In genomic region chr15:83288381-83288801, GRCh38 we compare ENCODE assay signal across 14 cellular contexts. TPM values are rescaled to one million over a fixed set of nuclear protein-coding genes. Genes with fewer than 3 reads are reported as not detected.
A peak's percentile ranks its signal among the peaks of the same experiment; 100 is the strongest.
DNase-seq lines count a peak whose midpoint lies in the region; ATAC-seq and TF ChIP-seq lines count a peak whose summit lies in the region.
"Had no signal": no experiment of that assay in that cellular context is flagged by ENCODE, and none has a peak within 500 bp of the region (broad histone marks: within the 10 kb centered on the region; RNA-seq: fewer than 3 reads in every experiment).

No MANE protein-coding gene starts in this region.

- no peak overlapping the region for H3K4me3 Mint-ChIP-seq in WTC11
- H3K4me3 Mint-ChIP-seq in glutamatergic neuron (ENCODE audit: unreplicated experiment) = no peak overlapping the region
- H3K4me3 Mint-ChIP-seq: CD4-positive, CD25-positive, alpha-beta regulatory T cell; effector memory CD8-positive, alpha-beta T cell; IgD-negative memory B cell had no signal

- 0 out of 2 replicates have a peak, but pooled peaks cover 5% of the 10 kb centered on the region for H3K4me1 Mint-ChIP-seq in WTC11
- H3K4me1 Mint-ChIP-seq in glutamatergic neuron (ENCODE audit: low read depth, unreplicated experiment) = no peaks in the 10 kb centered on the region

- no peaks in the 10 kb centered on the region for H3K9me3 ChIP-seq in thymus (ENCODE audit: control insufficient read depth)
- H3K9me3 ChIP-seq: thoracic aorta had no signal

- TF ChIP-seq CTCF in WTC11 (IDR thresholded peaks at IDR 0.05) (no peak), glutamatergic neuron (IDR thresholded peaks at IDR 0.05; ENCODE audit: partially characterized antibody, unreplicated experiment) (no peak)

- H3K36me3 ChIP-seq in thymus (ENCODE audit: control insufficient read depth, insufficient read depth) = no peaks in the 10 kb centered on the region
- H3K36me3 ChIP-seq: thoracic aorta had no signal

- peak overlapping the region; percentile 80 for H3K27ac ChIP-seq in thymus (ENCODE audit: low read depth)
- H3K27ac ChIP-seq: thoracic aorta had no signal

- CTCF ChIA-PET in WTC11 (lab: Charles Lee) = interaction anchor here (0.6 to 1.3 kb wide), 5 partner anchors 40 to 158 kb away, joined by 3 to 6 read pairs (median 4); no protein-coding TSS in a partner anchor

- H3K27me3 ChIP-seq in thymus (ENCODE audit: control insufficient read depth, insufficient read depth) = peaks cover 30% of the 10 kb centered on the region

- H3K27ac Mint-ChIP-seq in WTC11 (no peak overlapping the region), glutamatergic neuron (ENCODE audit: unreplicated experiment) (no peak overlapping the region)
- H3K27ac Mint-ChIP-seq: activated naive CD4-positive, alpha-beta T cell treated with anti-CD3 and anti-CD28 coated beads, Interleukin-2, amount 50 U/mL, for 72 hours; CD4-positive, CD25-positive, alpha-beta regulatory T cell; effector memory CD8-positive, alpha-beta T cell; IgD-negative memory B cell had no signal

- ATAC-seq in WTC11 (0 out of 2 replicates have a peak, but pooled peaks have one; percentile 4), HG03571 (IDR thresholded peaks at IDR 0.05; ENCODE audit: unreplicated experiment) (no peak)
- ATAC-seq in activated CD4-positive, CD25-positive, alpha-beta regulatory T cell treated with anti-CD3 and anti-CD28 coated beads, Interleukin-2, amount 50 U/mL, for 24 hours = no peak
- ATAC-seq: activated naive CD4-positive, alpha-beta T cell treated with anti-CD3 and anti-CD28 coated beads, Interleukin-2, amount 50 U/mL, for 72 hours; effector memory CD8-positive, alpha-beta T cell had no signal

- H3K27me3 Mint-ChIP-seq in WTC11 (ENCODE audit: low read depth) (peaks cover 40% of the 10 kb centered on the region), glutamatergic neuron (ENCODE audit: unreplicated experiment) (peaks cover 17% of the 10 kb centered on the region)

- peak; percentile 86 for DNase-seq in HPDE6-E6E7 (ENCODE audit: extremely low spot score)
- DNase-seq in WTC11 (ENCODE audit: low spot score) = peak; percentile 15
- peak; percentile 25 for DNase-seq in iPS-NIHi7 (ENCODE audit: extremely low spot score)
- no peak for DNase-seq in glutamatergic neuron
- DNase-seq: activated CD8-positive, alpha-beta memory T cell treated with anti-CD3 and anti-CD28 coated beads, Interleukin-2, amount 50 U/mL, for 4 hours; CD4-positive, CD25-positive, alpha-beta regulatory T cell; effector memory CD8-positive, alpha-beta T cell; NCI-H345 had no signal

- H3K36me3 Mint-ChIP-seq in WTC11 = no peaks in the 10 kb centered on the region
- H3K36me3 Mint-ChIP-seq in glutamatergic neuron (ENCODE audit: unreplicated experiment) = peaks cover 6% of the 10 kb centered on the region
- H3K36me3 Mint-ChIP-seq: CD4-positive, CD25-positive, alpha-beta regulatory T cell; IgD-negative memory B cell had no signal

- 85% methylated on average over 7 of the region's 7 CpGs for WGBS in thymus

- H3K9me3 Mint-ChIP-seq in WTC11 (peaks cover 8% of the 10 kb centered on the region), glutamatergic neuron (ENCODE audit: unreplicated experiment) (peaks cover 4% of the 10 kb centered on the region)
- H3K9me3 Mint-ChIP-seq: activated naive CD4-positive, alpha-beta T cell treated with anti-CD3 and anti-CD28 coated beads, Interleukin-2, amount 50 U/mL, for 72 hours; effector memory CD8-positive, alpha-beta T cell had no signal

- H3K4me3 ChIP-seq in thymus (ENCODE audit: low read length) = no peak overlapping the region
- H3K4me3 ChIP-seq: thoracic aorta had no signal

- H3K4me1 ChIP-seq in thymus (ENCODE audit: control insufficient read depth, insufficient read depth, low read length) = no peaks in the 10 kb centered on the region

- POLR2A ChIA-PET in WTC11 (lab: Charles Lee) = no interaction called here

TF ChIP-seq in WTC11, 78 proteins besides CTCF, POLR2A, EP300 and RAD21:
- TF ChIP-seq MYBL2 (CRISPR knock-in tag; IDR thresholded peaks at IDR 0.05) (no peak), PREB (CRISPR knock-in tag; IDR thresholded peaks at IDR 0.05; ENCODE audit: borderline replicate concordance) (no peak), CREM (CRISPR knock-in tag; IDR thresholded peaks at IDR 0.05) (no peak), ZMAT4 (CRISPR knock-in tag; IDR thresholded peaks at IDR 0.05) (no peak), KAT7 (CRISPR knock-in tag; IDR thresholded peaks at IDR 0.05; ENCODE audit: borderline replicate concordance) (no peak), TP53 (CRISPR knock-in tag; IDR thresholded peaks at IDR 0.05) (no peak), GTF2I (CRISPR knock-in tag; conservative IDR thresholded peaks at IDR 0.05) (no peak), NR3C1 (CRISPR knock-in tag; conservative IDR thresholded peaks at IDR 0.05; ENCODE audit: low read depth) (no peak), ATF2 (CRISPR knock-in tag; IDR thresholded peaks at IDR 0.05; ENCODE audit: borderline replicate concordance, low read depth) (no peak), ZNF416 (CRISPR knock-in tag; IDR thresholded peaks at IDR 0.05) (no peak), NFATC4 (CRISPR knock-in tag; IDR thresholded peaks at IDR 0.05) (no peak), GABPB1 (CRISPR knock-in tag; IDR thresholded peaks at IDR 0.05) (no peak), HMGXB4 (CRISPR knock-in tag; IDR thresholded peaks at IDR 0.05) (no peak), CDX4 (CRISPR knock-in tag; IDR thresholded peaks at IDR 0.05; ENCODE audit: borderline replicate concordance) (no peak)

RNA-seq across cellular contexts. Expression of gene BNC1, which starts 3.9 kb away (rescaled TPM):
- total RNA-seq in WTC11 (2021) = 0.11 TPM in 1 of 3 replicates, not detected in the others
- 6.8 TPM for polyA plus RNA-seq in thymus
- total RNA-seq in glutamatergic neuron (ENCODE audit: unreplicated experiment) = 1.1 TPM
- total RNA-seq: activated naive CD4-positive, alpha-beta T cell treated with anti-CD3 and anti-CD28 coated beads, Interleukin-2, amount 50 U/mL, for 72 hours; CD4-positive, CD25-positive, alpha-beta regulatory T cell had no signal
- polyA plus RNA-seq: CD4-positive, CD25-positive, alpha-beta regulatory T cell; IgD-negative memory B cell had no signal
